Comparison of ENCODE assay signal across 22 cellular contexts in genomic region chr6:107812370-107812769, GRCh38. TPM values are rescaled to one million over a fixed set of nuclear protein-coding genes. Genes with fewer than 3 reads are reported as not detected.
A peak's percentile ranks its signal among the peaks of the same experiment; 100 is the strongest.
DNase-seq lines count a peak whose midpoint lies in the region; ATAC-seq, FAIRE-seq and TF ChIP-seq lines count a peak whose summit lies in the region.
"Had no signal": no experiment of that assay in that cellular context is flagged by ENCODE, and none has a peak within 500 bp of the region (broad histone marks: within the 10 kb centered on the region; RNA-seq: fewer than 3 reads in every experiment).

No MANE protein-coding gene starts in this region.

- no peak for FAIRE-seq in HepG2 (lab: Jason Lieb, UNC)

- peak overlapping the region in 1 of 2 donors; percentile 11 for H3K4me3 Mint-ChIP-seq in stimulated activated naive B cell treated with anti-CD40 and anti-IgM and Interleukin-4, amounts not matched to agents 10 μg/mL and 1 μg/mL and 100 μg/mL, for 72 hours
- H3K4me3 Mint-ChIP-seq: brain, CD14-positive monocyte, WTC11 had no signal

- TF ChIP-seq EP300 in HepG2 (IDR thresholded peaks at IDR 0.05; ENCODE audit: low read depth in 2 of 2, low read length in 2 of 2) (no peak), HepG2 (CRISPR knock-in tag; IDR thresholded peaks at IDR 0.05; ENCODE audit: borderline replicate concordance) (no peak)

- DNase-seq in right atrium auricular region (ENCODE audit: low spot score) (peak; percentile 11), left cardiac atrium (no peak), HepG2 (ENCODE audit: low spot score) (no peak), NCI-H524 treated with DMSO at 0.1 percent for 48 hours (lab: John Stamatoyannopoulos, UW) (no peak)
- peak; percentile 34 for DNase-seq in activated CD8-positive, alpha-beta memory T cell treated with anti-CD3 and anti-CD28 coated beads, Interleukin-2, amount 50 U/mL, for 48 hours
- DNase-seq in stimulated activated naive B cell treated with anti-CD40 and anti-IgM and Interleukin-4, amounts not matched to agents 10 μg/mL and 1 μg/mL and 100 μg/mL, for 72 hours: no peak
- DNase-seq: activated CD4-positive, alpha-beta T cell treated with anti-CD3 and anti-CD28 coated beads, Interleukin-2, amount 50 U/mL, for 4 hours; H7; NCI-H1417; NCI-H524; nephron progenitor cell; uterus had no signal

- H3K27ac ChIP-seq in right atrium auricular region (no peak overlapping the region), HepG2 (ENCODE audit: extremely low read length, insufficient read depth, low read length) (no peak overlapping the region)
- H3K27ac ChIP-seq: testis, uterus had no signal

- BruUV-seq in HepG2 (replicated peaks; lab: Mats Ljungman, UMichigan): no TSS peak

- CTCF ChIA-PET in HepG2 (lab: Yijun Ruan, JAX; ENCODE audit: low intra/inter-chr PET ratio, low total read pairs): no interaction called here

- no peaks in the 10 kb centered on the region for H4K20me1 ChIP-seq in HepG2 (ENCODE audit: insufficient read depth, low read length)

- no peak for TF ChIP-seq RAD21 in HepG2 (CRISPR knock-in tag; IDR thresholded peaks at IDR 0.05)

- H3K27ac Mint-ChIP-seq in stimulated activated naive B cell treated with anti-CD40 and anti-IgM and Interleukin-4, amounts not matched to agents 10 μg/mL and 1 μg/mL and 100 μg/mL, for 72 hours: peak overlapping the region; percentile 77
- H3K27ac Mint-ChIP-seq: brain, WTC11 had no signal

- no peaks in the 10 kb centered on the region for H3K36me3 ChIP-seq in right atrium auricular region
- no peaks in the 10 kb centered on the region for H3K36me3 ChIP-seq in HepG2 (replicated peaks in 1 of 2; ENCODE audit: control insufficient read depth in 1 of 2, insufficient read depth in 2 of 2, low read length in 2 of 2)
- H3K36me3 ChIP-seq: MG63, uterus had no signal

- 43% methylated on average over 5 of the region's 5 CpGs for WGBS in HepG2 (ENCODE audit: low lambda C conversion rate)

- peak overlapping the region; percentile 11; the same call in 1 of the 2 replicates for H3K4me2 ChIP-seq in HepG2 (ENCODE audit: low read depth, low read length)

- H3K4me1 ChIP-seq in right atrium auricular region: no peaks in the 10 kb centered on the region
- peaks cover 28% of the 10 kb centered on the region for H3K4me1 ChIP-seq in HepG2 (ENCODE audit: insufficient read depth, low read length)
- H3K4me1 ChIP-seq: testis, uterus had no signal

- H3K9me3 ChIP-seq in right atrium auricular region (no peaks in the 10 kb centered on the region), HepG2 (ENCODE audit: low read length) (no peaks in the 10 kb centered on the region)
- H3K9me3 ChIP-seq: MG63, testis, uterus had no signal

- peaks cover 18 to 25% of the 10 kb centered on the region in 2 donors for H3K4me1 Mint-ChIP-seq in stimulated activated naive B cell treated with anti-CD40 and anti-IgM and Interleukin-4, amounts not matched to agents 10 μg/mL and 1 μg/mL and 100 μg/mL, for 72 hours
- H3K4me1 Mint-ChIP-seq: CD14-positive monocyte, WTC11 had no signal

- H3K9me3 Mint-ChIP-seq in stimulated activated naive B cell treated with anti-CD40 and anti-IgM and Interleukin-4, amounts not matched to agents 10 μg/mL and 1 μg/mL and 100 μg/mL, for 72 hours: no peaks in the 10 kb centered on the region
- H3K9me3 Mint-ChIP-seq: CD14-positive monocyte, nephron progenitor cell, WTC11 had no signal

- peaks cover 4 to 7% of the 10 kb centered on the region in 2 donors for H3K36me3 Mint-ChIP-seq in stimulated activated naive B cell treated with anti-CD40 and anti-IgM and Interleukin-4, amounts not matched to agents 10 μg/mL and 1 μg/mL and 100 μg/mL, for 72 hours
- H3K36me3 Mint-ChIP-seq: brain, CD14-positive monocyte, WTC11 had no signal

- no peak for ATAC-seq in left cardiac atrium
- no peak for ATAC-seq in HepG2
- ATAC-seq in stimulated activated naive B cell treated with anti-CD40 and anti-IgM and Interleukin-4, amounts not matched to agents 10 μg/mL and 1 μg/mL and 100 μg/mL, for 72 hours (replicated peaks): peak; percentile 42 to 56
- ATAC-seq in GM19395 (IDR thresholded peaks at IDR 0.05; ENCODE audit: unreplicated experiment): no peak
- no peak for ATAC-seq in HG03280 (IDR thresholded peaks at IDR 0.05; ENCODE audit: unreplicated experiment)
- ATAC-seq: WTC11 had no signal

- intact Hi-C loops in left cardiac atrium (cut with DNase I): no loop called here
- intact Hi-C loops in HepG2 (cut with micrococcal nuclease; ENCODE audit: unreplicated experiment): no loop called here

- no peaks in the 10 kb centered on the region for H3K27me3 ChIP-seq in right atrium auricular region
- peaks cover 0 to 8% of the 10 kb centered on the region in 2 experiments; a peak in 1 of 5 replicates for H3K27me3 ChIP-seq in HepG2 (ENCODE audit: control insufficient read depth in 1 of 2, insufficient read depth in 2 of 2, low read length in 2 of 2)
- H3K27me3 ChIP-seq: MG63, testis, uterus had no signal

- no peak overlapping the region for H3K4me3 ChIP-seq in right atrium auricular region
- no peak overlapping the region for H3K4me3 ChIP-seq in HepG2 (replicated peaks in 1 of 3; ENCODE audit: insufficient read depth in 1 of 3, low read depth in 2 of 3, low read length in 3 of 3)
- H3K4me3 ChIP-seq: MG63, testis, uterus had no signal

- no peak overlapping the region for H3K9ac ChIP-seq in HepG2 (ENCODE audit: insufficient read depth, low read depth, low read length)

- no peaks in the 10 kb centered on the region for H3K27me3 Mint-ChIP-seq in stimulated activated naive B cell treated with anti-CD40 and anti-IgM and Interleukin-4, amounts not matched to agents 10 μg/mL and 1 μg/mL and 100 μg/mL, for 72 hours

- no peak for TF ChIP-seq POLR2A in HepG2 (IDR thresholded peaks at IDR 0.05; ENCODE audit: insufficient read depth in 1 of 2, low read depth in 2 of 2, low read length in 2 of 2)

- TF ChIP-seq CTCF in right atrium auricular region (IDR thresholded peaks at IDR 0.05) (no peak), HepG2 (CRISPR knock-in tag; IDR thresholded peaks at IDR 0.05) (no peak)

- POLR2A ChIA-PET in HepG2 (lab: Yijun Ruan, JAX): no interaction called here

- H2AFZ ChIP-seq in HepG2 (ENCODE audit: low read length): no peak overlapping the region

- H3K79me2 ChIP-seq in HepG2 (ENCODE audit: insufficient read depth, low read length): no peaks in the 10 kb centered on the region

- in situ Hi-C loops in HepG2 (cut with HindIII; ENCODE audit: extremely low pct_ligation_motif_present, low pct_unique_long_range_greater_than_20kb): no loop called here

TF ChIP-seq in HepG2, 621 proteins besides CTCF, POLR2A, EP300 and RAD21:
- no peak for TF ChIP-seq MIER3 (CRISPR knock-in tag; IDR thresholded peaks at IDR 0.05; ENCODE audit: borderline replicate concordance)
- no peak for TF ChIP-seq GLMP (CRISPR knock-in tag; IDR thresholded peaks at IDR 0.05; ENCODE audit: borderline replicate concordance)
- no peak for TF ChIP-seq NFKBIZ (CRISPR knock-in tag; IDR thresholded peaks at IDR 0.05)

RNA-seq across cellular contexts. Expression of gene SCML4, which starts 11.7 kb away (rescaled TPM):
- total RNA-seq in right atrium auricular region (under 1 TPM; 0.28 to 0.44 TPM), left cardiac atrium (1 to 10 TPM in 1 of 2 donors, under 1 TPM in 1; 0.65 to 1.0 TPM), HepG2 (2016; rRNA removed; fragmentation: Illumina TruSeq; extraction: Trizol) (not detected in 2 replicates)
- not detected in 2 replicates for total RNA-seq in HepG2 (2016; cell fraction: cytosol; rRNA removed; fragmentation: Illumina TruSeq; extraction: Trizol; ENCODE audit: low read depth)
- total RNA-seq in HepG2 (2016; cell fraction: insoluble cytoplasmic fraction; rRNA removed; fragmentation: Illumina TruSeq; extraction: Trizol): not detected in 2 replicates
- not detected in 2 replicates for total RNA-seq in HepG2 (2016; cell fraction: membrane; rRNA removed; fragmentation: Illumina TruSeq; extraction: Trizol)
- total RNA-seq in HepG2 (2016; cell fraction: nucleus; rRNA removed; fragmentation: Illumina TruSeq; extraction: Trizol): not detected in 2 replicates
- polyA plus RNA-seq in HepG2 (2011; rRNA removed): 0.05 TPM in 1 of 2 replicates, not detected in the other
- 0.04 TPM in 1 of 2 replicates, not detected in the other for polyA plus RNA-seq in HepG2 (2011; cell fraction: cytosol; rRNA removed)
- 0.05 and 0.11 TPM in 2 replicates for polyA plus RNA-seq in HepG2 (2011; cell fraction: nucleus; rRNA removed)
- 0.89 TPM in 1 of 2 replicates, not detected in the other for polyA plus RNA-seq in HepG2 (2012)
- not detected in 2 replicates for polyA plus RNA-seq in HepG2 (2016; cell fraction: cytosol; fragmentation: Illumina TruSeq; extraction: Trizol; ENCODE audit: low read depth)
- not detected in 2 replicates for polyA plus RNA-seq in HepG2 (2016; cell fraction: insoluble cytoplasmic fraction; fragmentation: Illumina TruSeq; extraction: Trizol; ENCODE audit: low read depth)
- not detected in 2 replicates for polyA plus RNA-seq in HepG2 (2016; cell fraction: membrane; fragmentation: Illumina TruSeq; extraction: Trizol; ENCODE audit: low read depth)
- not detected in 2 replicates for polyA plus RNA-seq in HepG2 (2016; cell fraction: nucleus; fragmentation: Illumina TruSeq; extraction: Trizol; ENCODE audit: insufficient read depth, low read depth)
- not detected in 2 replicates for polyA minus RNA-seq in HepG2 (2011; rRNA and poly(A)+ RNA removed; ENCODE audit: low replicate concordance)
- not detected in 2 replicates for polyA minus RNA-seq in HepG2 (2011; cell fraction: cytosol; rRNA and poly(A)+ RNA removed)
- 0.13 and 0.37 TPM in 2 replicates for polyA minus RNA-seq in HepG2 (2011; cell fraction: nucleus; rRNA and poly(A)+ RNA removed)
- total RNA-seq: fibroblast of lung, glomerular endothelial cell, H7, RPMI7951, WTC11 had no signal
- polyA plus RNA-seq: fibroblast of lung had no signal

Comparison
In these comparisons a context has a peak if more than half of its experiments do, and no peak if none do; other contexts are left out.
1. DNase-seq: peak in right atrium auricular region (single experiment) and activated CD8-positive, alpha-beta memory T cell treated with anti-CD3 and anti-CD28 coated beads, Interleukin-2, amount 50 U/mL, for 48 hours (single experiment); none in left cardiac atrium (single experiment), HepG2 (single experiment), stimulated activated naive B cell treated with anti-CD40 and anti-IgM and Interleukin-4, amounts not matched to agents 10 μg/mL and 1 μg/mL and 100 μg/mL, for 72 hours (single experiment) and NCI-H524 treated with DMSO at 0.1 percent for 48 hours (single experiment).
2. ATAC-seq: peak in stimulated activated naive B cell treated with anti-CD40 and anti-IgM and Interleukin-4, amounts not matched to agents 10 μg/mL and 1 μg/mL and 100 μg/mL, for 72 hours (2 of 2); none in left cardiac atrium (0 of 2), HepG2 (single experiment), GM19395 (single experiment) and HG03280 (single experiment).